9 cellular contexts compared by ENCODE assay signal in genomic region chr12:106840217-106840616, GRCh38.
DNase-seq lines count a peak whose midpoint lies in the region; ATAC-seq lines count a peak whose summit lies in the region.
"Had no signal": no experiment of that assay in that cellular context is flagged by ENCODE, and none has a peak within 500 bp of the region (broad histone marks: within the 10 kb centered on the region; RNA-seq: fewer than 3 reads in every experiment).

No MANE protein-coding gene starts in this region.

- no peak overlapping the region for H3K4me3 ChIP-seq in thymus (ENCODE audit: low read length)

- H3K4me1 ChIP-seq in thymus (ENCODE audit: control insufficient read depth, insufficient read depth, low read length) = no peaks in the 10 kb centered on the region

- WGBS in thymus = 60% methylated on average over 2 of the region's 2 CpGs

- no peaks in the 10 kb centered on the region for H3K27me3 ChIP-seq in thymus (ENCODE audit: control insufficient read depth, insufficient read depth)

- no peaks in the 10 kb centered on the region for H3K9me3 ChIP-seq in thymus (ENCODE audit: control insufficient read depth)

- DNase-seq in NCI-H1092 treated with DMSO at 0.1 percent for 48 hours (lab: John Stamatoyannopoulos, UW) (peak; percentile 6), NCI-H1092 (lab: John Stamatoyannopoulos, UW) (no peak), SK-N-DZ (ENCODE audit: low spot score) (peak; percentile 3), left ventricle myocardium superior (no peak), NCI-H1694 treated with DMSO at 0.1 percent for 48 hours (lab: John Stamatoyannopoulos, UW) (no peak), NCI-H187 treated with DMSO at 0.1 percent for 48 hours (lab: John Stamatoyannopoulos, UW) (no peak)
- DNase-seq: activated CD4-positive, CD25-positive, alpha-beta regulatory T cell had no signal

- peaks cover 7% of the 10 kb centered on the region for H3K36me3 ChIP-seq in thymus (ENCODE audit: control insufficient read depth, insufficient read depth)

- peak; percentile 48 for ATAC-seq in left ventricle myocardium superior
- ATAC-seq in GM21528 (IDR thresholded peaks at IDR 0.05; ENCODE audit: low FRiP score, unreplicated experiment) = no peak

- intact Hi-C loops in left ventricle myocardium superior (cut with micrococcal nuclease) = no loop called here

- H3K27ac ChIP-seq in thymus (ENCODE audit: low read depth) = peak overlapping the region; percentile 18

Comparison
In these comparisons a context has a peak if more than half of its experiments do, and no peak if none do; other contexts are left out.
1. DNase-seq: peak in NCI-H1092 treated with DMSO at 0.1 percent for 48 hours (single experiment) and SK-N-DZ (single experiment); none in NCI-H1092 (single experiment), left ventricle myocardium superior (single experiment), NCI-H1694 treated with DMSO at 0.1 percent for 48 hours (single experiment) and NCI-H187 treated with DMSO at 0.1 percent for 48 hours (single experiment).